ENCODE assay signal across 8 cellular contexts in the genomic region with DNA sequence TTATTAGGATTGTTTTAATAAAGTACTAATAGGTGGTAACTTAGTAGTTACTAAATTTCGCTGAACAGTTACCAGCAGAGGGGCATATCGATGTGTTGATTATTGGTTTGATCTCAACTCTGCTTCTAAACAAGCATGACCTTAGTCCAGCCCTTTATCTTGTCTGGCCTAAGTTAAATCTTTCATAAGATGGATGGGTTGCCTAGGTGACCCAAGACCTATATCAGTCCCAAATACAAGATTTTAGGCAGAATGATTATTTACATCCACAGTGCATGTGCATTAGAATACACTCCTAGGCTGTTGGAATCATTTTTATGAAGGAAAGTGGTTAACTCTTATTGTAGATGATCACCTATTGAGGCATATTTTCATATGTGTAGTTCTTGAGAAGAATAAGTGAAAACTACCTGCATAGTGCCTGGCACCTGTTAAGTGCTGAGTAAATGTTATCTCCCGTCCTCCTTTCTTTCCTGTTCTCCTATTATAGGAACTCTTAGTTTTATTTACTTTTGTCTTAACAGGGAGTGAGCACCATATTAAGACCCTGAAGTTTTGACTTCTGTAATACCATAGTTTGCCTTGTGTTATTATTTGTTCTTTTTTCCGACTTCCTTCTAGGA.
DNase-seq lines count a peak whose midpoint lies in the region; TF ChIP-seq lines count a peak whose summit lies in the region.

No MANE protein-coding gene starts in this region.

- H3K4me3 ChIP-seq in SK-N-MC (peak overlapping the region; percentile 96), foreskin fibroblast (ENCODE audit: low read depth in 1 of 2, low read length in 2 of 2) (peak overlapping the region; percentile 93 to 95), skin epidermis (peak overlapping the region; percentile 88 to 100 (median 97))

- H3K9me3 ChIP-seq in SK-N-MC (ENCODE audit: low read depth, low read length): no peaks in the 10 kb centered on the region

- H3K27ac ChIP-seq in SK-N-MC (no peak overlapping the region), skin epidermis (peak overlapping the region in 4 of 21 experiments; percentile 85 to 92 (median 90))

- no peak for TF ChIP-seq CTCF in foreskin fibroblast (IDR thresholded peaks at IDR 0.05; ENCODE audit: low read depth, low read length)

- peak overlapping the region; percentile 95 for H3K9ac ChIP-seq in SK-N-MC (ENCODE audit: insufficient read length)

- DNase-seq in NCI-H1105 treated with DMSO at 0.1 percent for 48 hours (lab: John Stamatoyannopoulos, UW): peak; percentile 32
- no peak for DNase-seq in NCI-H1105 (lab: John Stamatoyannopoulos, UW)
- no peak for DNase-seq in SK-N-MC (ENCODE audit: low read depth, low spot score)
- DNase-seq in foreskin fibroblast: no peak
- no peak for DNase-seq in AG20443 (ENCODE audit: low spot score)
- no peak for DNase-seq in stimulated activated CD8-positive, alpha-beta memory T cell treated with anti-CD3 and anti-CD28 coated beads, Interleukin-4, amount 100 ng/mL, for 48 hours
- DNase-seq in COLO668 (lab: John Stamatoyannopoulos, UW; ENCODE audit: unreplicated experiment): no peak

- H3K36me3 ChIP-seq in SK-N-MC (ENCODE audit: insufficient read depth, low read length): peaks cover 42% of the 10 kb centered on the region
